8 cellular contexts compared by ENCODE assay signal in genomic region chr9:14353222-14354056, GRCh38. TPM values are rescaled to one million over a fixed set of nuclear protein-coding genes. Genes with fewer than 3 reads are reported as not detected.
DNase-seq lines count a peak whose midpoint lies in the region; TF ChIP-seq lines count a peak whose summit lies in the region.

No MANE protein-coding gene starts in this region.

- H3K9me3 ChIP-seq in Loucy (ENCODE audit: insufficient read depth, low read depth, low read length), result no peaks in the 10 kb centered on the region

- no peak overlapping the region for H3K27ac Mint-ChIP-seq in activated naive CD4-positive, alpha-beta T cell treated with anti-CD3 and anti-CD28 coated beads for 36 hours
- peak overlapping the region; percentile 0 for H3K27ac Mint-ChIP-seq in type B pancreatic cell

- no peak overlapping the region for H3K4me3 ChIP-seq in GM06990 (replicated peaks; ENCODE audit: low read depth, low read length)
- H3K4me3 ChIP-seq in H7 (ENCODE audit: insufficient read depth, low read depth, low read length), result no peak overlapping the region
- H3K4me3 ChIP-seq in Loucy (ENCODE audit: low read length, poor library complexity, severe bottlenecking), result no peak overlapping the region

- H4K20me1 ChIP-seq in Loucy (ENCODE audit: insufficient read depth, low read length, poor library complexity, severe bottlenecking), result no peaks in the 10 kb centered on the region

- H3K4me1 Mint-ChIP-seq in activated naive CD4-positive, alpha-beta T cell treated with anti-CD3 and anti-CD28 coated beads for 36 hours (ENCODE audit: low read depth), result peaks cover 3% of the 10 kb centered on the region
- peaks cover 62% of the 10 kb centered on the region for H3K4me1 Mint-ChIP-seq in type B pancreatic cell (ENCODE audit: unreplicated experiment)

- peaks cover 58% of the 10 kb centered on the region for H3K27me3 Mint-ChIP-seq in activated naive CD4-positive, alpha-beta T cell treated with anti-CD3 and anti-CD28 coated beads for 36 hours (ENCODE audit: low read depth)
- peaks cover 24% of the 10 kb centered on the region for H3K27me3 Mint-ChIP-seq in type B pancreatic cell

- H3K36me3 Mint-ChIP-seq in activated naive CD4-positive, alpha-beta T cell treated with anti-CD3 and anti-CD28 coated beads for 36 hours (ENCODE audit: low read depth), result no peaks in the 10 kb centered on the region
- no peaks in the 10 kb centered on the region for H3K36me3 Mint-ChIP-seq in type B pancreatic cell

- H3K27me3 ChIP-seq in GM06990 (replicated peaks; ENCODE audit: control insufficient read depth, insufficient read depth, low read length), result peaks cover 7% of the 10 kb centered on the region; the same call in 1 of the 2 replicates
- H3K27me3 ChIP-seq in H7 (ENCODE audit: control insufficient read depth, insufficient read depth, low read length), result peaks cover 45% of the 10 kb centered on the region
- no peaks in the 10 kb centered on the region for H3K27me3 ChIP-seq in Loucy (ENCODE audit: insufficient read depth, low read length, poor library complexity, severe bottlenecking)

- no peaks in the 10 kb centered on the region for H3K79me2 ChIP-seq in Loucy (ENCODE audit: insufficient read depth, low read length)

- intact Hi-C loops in activated naive CD4-positive, alpha-beta T cell treated with anti-CD3 and anti-CD28 coated beads for 36 hours (cut with micrococcal nuclease), result loop anchor here (1.0 to 10.0 kb wide), 5 partner anchors 309 to 1139 kb away; no protein-coding TSS in a partner anchor
- intact Hi-C loops in posterior cingulate gyrus (cut with DNase I), result loop anchor here (2.0 to 5.0 kb wide), 5 partner anchors 31 to 927 kb away; partner anchors contain the start of gene NFIB

- CTCF ChIA-PET in activated naive CD4-positive, alpha-beta T cell treated with anti-CD3 and anti-CD28 coated beads for 36 hours (lab: Charles Lee), result interaction anchor here (0.6 to 1.8 kb wide), 7 partner anchors 12 to 925 kb away, joined by 3 to 8 read pairs (median 3); no protein-coding TSS in a partner anchor

- peak; percentile 93 for TF ChIP-seq CTCF in GM06990 (IDR thresholded peaks at IDR 0.05; ENCODE audit: insufficient read depth, low read length, poor library complexity, severe bottlenecking)
- TF ChIP-seq CTCF in Loucy (conservative IDR thresholded peaks at IDR 0.05; ENCODE audit: low read length), result peak; percentile 88
- TF ChIP-seq CTCF in type B pancreatic cell (conservative IDR thresholded peaks at IDR 0.05), result peak; percentile 94

- in situ Hi-C loops in SK-MEL-5 (cut with HindIII; ENCODE audit: low pct_unique_long_range_greater_than_20kb, low sequenced_read_pairs), result no loop called here

- no peak overlapping the region for H3K4me2 ChIP-seq in Loucy (ENCODE audit: low read depth, low read length, poor library complexity, severe bottlenecking)

- H3K4me1 ChIP-seq in Loucy (ENCODE audit: insufficient read depth, low read length, poor library complexity, severe bottlenecking), result no peaks in the 10 kb centered on the region

- H3K4me3 Mint-ChIP-seq in activated naive CD4-positive, alpha-beta T cell treated with anti-CD3 and anti-CD28 coated beads for 36 hours, result no peak overlapping the region
- H3K4me3 Mint-ChIP-seq in type B pancreatic cell, result peak overlapping the region; percentile 86

- H3F3A ChIP-seq in Loucy (ENCODE audit: low read depth), result no peaks in the 10 kb centered on the region

- no peak overlapping the region for H3K9ac ChIP-seq in Loucy (ENCODE audit: low read depth, low read length, poor library complexity, severe bottlenecking)

- no peaks in the 10 kb centered on the region for H3K9me3 Mint-ChIP-seq in activated naive CD4-positive, alpha-beta T cell treated with anti-CD3 and anti-CD28 coated beads for 36 hours
- no peaks in the 10 kb centered on the region for H3K9me3 Mint-ChIP-seq in type B pancreatic cell

- peak overlapping the region; percentile 11; the same call in 1 of the 2 replicates for H2AFZ ChIP-seq in Loucy (ENCODE audit: low read length)

- H3K36me3 ChIP-seq in GM06990 (ENCODE audit: control insufficient read depth, insufficient read depth, low read length), result no peaks in the 10 kb centered on the region
- H3K36me3 ChIP-seq in H7 (replicated peaks; ENCODE audit: control insufficient read depth, insufficient read depth, low read length), result no peaks in the 10 kb centered on the region
- H3K36me3 ChIP-seq in Loucy (ENCODE audit: insufficient read depth, low read length), result no peaks in the 10 kb centered on the region

- DNase-seq in GM06990 (ENCODE audit: extremely low read depth, insufficient read length) (peak; percentile 72), H7 (peak; percentile 92), SK-MEL-5 (ENCODE audit: low read depth, low spot score) (peak; percentile 78), glomerular visceral epithelial cell (ENCODE audit: extremely low spot score) (peak; percentile 81), posterior cingulate gyrus (peak; percentile 89 to 99 (median 97)), type B pancreatic cell (ENCODE audit: extremely low spot score, unreplicated experiment) (peak; percentile 94)
- peak; percentile 88 for DNase-seq in activated naive CD4-positive, alpha-beta T cell treated with anti-CD3 and anti-CD28 coated beads for 36 hours

- no peaks in the 10 kb centered on the region for H3K9me2 ChIP-seq in Loucy (replicated peaks; ENCODE audit: low read depth, low read length)

RNA-seq across cellular contexts. Expression of gene NFIB, which starts 39.5 kb away (rescaled TPM):
- total RNA-seq in H7 (2014; rRNA removed; shearing (Covaris generic)), result 3.7 and 5.0 TPM in 2 replicates
- 11.7 and 15.4 TPM in 2 replicates for total RNA-seq in SK-MEL-5 (2014; rRNA removed; shearing (Covaris generic))
- polyA plus RNA-seq in SK-MEL-5 (2015; cell fraction: cytosol; rRNA removed), result 7.4 and 15.1 TPM in 2 replicates
- 12.2 and 12.3 TPM in 2 replicates for polyA plus RNA-seq in SK-MEL-5 (2015; cell fraction: nucleus; rRNA removed)
- not detected for total RNA-seq in activated naive CD4-positive, alpha-beta T cell treated with anti-CD3 and anti-CD28 coated beads for 36 hours
- 62.9 and 76.4 TPM in 2 replicates for total RNA-seq in type B pancreatic cell (ENCODE audit: low replicate concordance)
